Comparison of ENCODE assay signal across 15 cellular contexts in the genomic region with DNA sequence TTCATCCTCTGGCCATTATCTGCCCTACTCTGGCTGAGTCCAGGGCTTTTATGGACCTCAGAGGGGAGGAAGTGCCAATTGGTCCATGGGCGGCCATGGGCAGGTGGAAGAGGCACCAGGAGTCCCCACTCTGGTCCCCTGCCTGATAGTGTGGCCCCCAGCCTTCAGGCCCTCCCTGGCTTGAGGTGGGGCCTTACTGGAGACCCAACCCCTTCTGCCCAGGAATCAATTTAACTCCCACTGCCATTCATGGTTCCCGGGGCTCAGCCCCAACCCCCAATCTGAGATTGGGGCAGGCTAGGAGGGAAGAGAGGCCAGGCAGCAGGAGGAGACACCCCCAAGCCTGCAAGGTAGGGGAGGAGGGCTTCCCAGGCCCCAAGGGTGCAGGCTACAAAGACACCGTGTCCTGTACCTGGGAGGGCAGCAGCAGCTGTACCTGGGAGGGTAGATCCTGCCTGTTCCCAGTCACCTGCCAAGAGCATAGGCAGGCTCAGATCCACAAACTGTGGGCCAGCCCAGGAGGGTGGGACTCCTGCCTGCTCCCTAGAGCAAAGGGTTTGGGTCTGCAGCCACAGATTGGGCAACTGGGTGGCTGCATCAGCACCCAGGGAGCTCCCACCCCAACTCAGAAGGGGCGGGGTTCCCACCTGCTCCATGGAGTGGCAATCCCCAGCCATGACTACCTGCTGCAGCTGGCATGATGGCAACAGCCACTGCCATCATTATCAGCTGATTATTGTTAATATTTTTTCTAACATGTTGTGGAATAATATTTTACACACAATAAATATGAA.
DNase-seq lines count a peak whose midpoint lies in the region; ATAC-seq and TF ChIP-seq lines count a peak whose summit lies in the region.
"Had no signal": no experiment of that assay in that cellular context is flagged by ENCODE, and none has a peak within 500 bp of the region (broad histone marks: within the 10 kb centered on the region; RNA-seq: fewer than 3 reads in every experiment).

No MANE protein-coding gene starts in this region.

- no peak for TF ChIP-seq POLR2A in spleen (IDR thresholded peaks at IDR 0.05)

- H3K27ac Mint-ChIP-seq in T-helper 17 cell, result peak overlapping the region; percentile 32
- no peak overlapping the region for H3K27ac Mint-ChIP-seq in activated CD4-positive, alpha-beta memory T cell treated with anti-CD3 and anti-CD28 coated beads for 36 hours
- H3K27ac Mint-ChIP-seq: CD4-positive, CD25-positive, alpha-beta regulatory T cell; CD8-positive, alpha-beta memory T cell had no signal

- ATAC-seq in T-helper 17 cell (no peak), lower lobe of right lung (peak; percentile 29 to 45), GM21529 (IDR thresholded peaks at IDR 0.05; ENCODE audit: unreplicated experiment) (no peak)
- ATAC-seq: GM12878 had no signal

- CTCF ChIA-PET in activated CD4-positive, alpha-beta memory T cell treated with anti-CD3 and anti-CD28 coated beads for 36 hours (lab: Charles Lee), result interaction anchor here (0.8 kb wide), 1 partner anchor 14 kb away, joined by 3 read pairs; no protein-coding TSS in a partner anchor

- no peak overlapping the region for H3K27ac ChIP-seq in lower lobe of right lung
- H3K27ac ChIP-seq in spleen, result no peak overlapping the region

- H3K36me3 ChIP-seq in lower lobe of right lung (no peaks in the 10 kb centered on the region), spleen (no peaks in the 10 kb centered on the region)
- H3K36me3 ChIP-seq: BE2C, HAP-1 had no signal

- H3K27me3 Mint-ChIP-seq in T-helper 17 cell, result no peaks in the 10 kb centered on the region
- H3K27me3 Mint-ChIP-seq in activated CD4-positive, alpha-beta memory T cell treated with anti-CD3 and anti-CD28 coated beads for 36 hours, result no peaks in the 10 kb centered on the region
- H3K27me3 Mint-ChIP-seq: CD4-positive, CD25-positive, alpha-beta regulatory T cell; CD8-positive, alpha-beta memory T cell had no signal

- H3K36me3 Mint-ChIP-seq in T-helper 17 cell (ENCODE audit: low read depth), result peaks cover 5% of the 10 kb centered on the region
- no peaks in the 10 kb centered on the region for H3K36me3 Mint-ChIP-seq in activated CD4-positive, alpha-beta memory T cell treated with anti-CD3 and anti-CD28 coated beads for 36 hours
- H3K36me3 Mint-ChIP-seq: CD4-positive, CD25-positive, alpha-beta regulatory T cell had no signal

- intact Hi-C loops in lower lobe of right lung (cut with DNase I) (no loop called here), spleen (cut with DNase I; ENCODE audit: low total_unique reads) (no loop called here)
- intact Hi-C loops in activated CD4-positive, alpha-beta memory T cell treated with anti-CD3 and anti-CD28 coated beads for 36 hours (cut with micrococcal nuclease), result no loop called here

- WGBS in spleen, 5 donors, result 83 to 97% (median 92%) methylated on average over 4 of the region's 4 CpGs

- H3K4me3 ChIP-seq in lower lobe of right lung, result no peak overlapping the region
- no peak overlapping the region for H3K4me3 ChIP-seq in spleen
- H3K4me3 ChIP-seq: GM12878, HAP-1 had no signal

- POLR2A ChIA-PET in activated CD4-positive, alpha-beta memory T cell treated with anti-CD3 and anti-CD28 coated beads for 36 hours (lab: Charles Lee), result no interaction called here

- H3K4me3 Mint-ChIP-seq in T-helper 17 cell, result no peak overlapping the region
- H3K4me3 Mint-ChIP-seq in activated CD4-positive, alpha-beta memory T cell treated with anti-CD3 and anti-CD28 coated beads for 36 hours, result no peak overlapping the region
- H3K4me3 Mint-ChIP-seq: CD4-positive, CD25-positive, alpha-beta regulatory T cell; CD8-positive, alpha-beta memory T cell had no signal

- no peaks in the 10 kb centered on the region for H3K27me3 ChIP-seq in lower lobe of right lung (ENCODE audit: low read depth)
- peaks cover 0 to 13% (median 0%) of the 10 kb centered on the region in 7 donors for H3K27me3 ChIP-seq in spleen (replicated peaks in 1 of 7)
- H3K27me3 ChIP-seq: BE2C had no signal

- H3K9me3 ChIP-seq in T-helper 17 cell (ENCODE audit: control insufficient read depth, low read length, poor library complexity, severe bottlenecking), result no peaks in the 10 kb centered on the region
- no peaks in the 10 kb centered on the region for H3K9me3 ChIP-seq in lower lobe of right lung
- peaks cover 0 to 13% (median 4%) of the 10 kb centered on the region in 8 donors for H3K9me3 ChIP-seq in spleen
- H3K9me3 ChIP-seq: BE2C, HAP-1 had no signal

- TF ChIP-seq CTCF in lower lobe of right lung (IDR thresholded peaks at IDR 0.05) (no peak), spleen (IDR thresholded peaks at IDR 0.05 in 8 of 11, conservative IDR thresholded peaks at IDR 0.05 in 3 of 11) (no peak)

- H3K4me1 ChIP-seq in lower lobe of right lung (peaks cover 11% of the 10 kb centered on the region), spleen (peaks cover 0 to 9% (median 3%) of the 10 kb centered on the region in 6 donors)
- H3K4me1 ChIP-seq: HAP-1 had no signal

- peaks cover 29% of the 10 kb centered on the region for H3K4me1 Mint-ChIP-seq in T-helper 17 cell
- H3K4me1 Mint-ChIP-seq in activated CD4-positive, alpha-beta memory T cell treated with anti-CD3 and anti-CD28 coated beads for 36 hours (ENCODE audit: low read depth), result peaks cover 22% of the 10 kb centered on the region

- H3K9me3 Mint-ChIP-seq in activated CD4-positive, alpha-beta memory T cell treated with anti-CD3 and anti-CD28 coated beads for 36 hours, result no peaks in the 10 kb centered on the region
- H3K9me3 Mint-ChIP-seq: CD4-positive, CD25-positive, alpha-beta regulatory T cell; CD8-positive, alpha-beta memory T cell had no signal

- DNase-seq in T-helper 17 cell, result no peak
- no peak for DNase-seq in lower lobe of right lung
- peak; percentile 51 for DNase-seq in spleen
- DNase-seq in activated CD4-positive, alpha-beta memory T cell treated with anti-CD3 and anti-CD28 coated beads for 36 hours, result no peak
- DNase-seq in D341Med (ENCODE audit: low spot score), result no peak
- DNase-seq: ACHN; BE2C; C1 segment of cervical spinal cord; CD4-positive, CD25-positive, alpha-beta regulatory T cell; CD8-positive, alpha-beta memory T cell; COR-L47; GF-D8 had no signal

Comparison
In these comparisons a context has a peak if more than half of its experiments do, and no peak if none do; other contexts are left out.
1. ATAC-seq: peak in lower lobe of right lung (2 of 2); none in T-helper 17 cell (single experiment) and GM21529 (single experiment).